Comparison of ENCODE assay signal across 2 cellular contexts in genomic region chrX:71638409-71638808, GRCh38.
TF ChIP-seq lines count a peak whose summit lies in the region.

No MANE protein-coding gene starts in this region.

TF ChIP-seq in SK-N-SH, 30 proteins besides CTCF, POLR2A, EP300 and RAD21:
- no peak for TF ChIP-seq IRF3 (IDR thresholded peaks at IDR 0.05; ENCODE audit: low read depth, low read length)
- no peak for TF ChIP-seq GABPA (IDR thresholded peaks at IDR 0.05; ENCODE audit: low read depth)
- no peak for TF ChIP-seq RCOR1 (IDR thresholded peaks at IDR 0.05; ENCODE audit: low read length)
- no peak for TF ChIP-seq YY1 (IDR thresholded peaks at IDR 0.05; ENCODE audit: low read depth)
- no peak for TF ChIP-seq TEAD4 (IDR thresholded peaks at IDR 0.05; ENCODE audit: borderline replicate concordance, insufficient read depth)
- TF ChIP-seq MAX (IDR thresholded peaks at IDR 0.05; ENCODE audit: low read depth) = no peak
- TF ChIP-seq REST (IDR thresholded peaks at IDR 0.05; ENCODE audit: low read depth, low read length) = no peak
- no peak for TF ChIP-seq RFX5 (IDR thresholded peaks at IDR 0.05; ENCODE audit: low read length)
- no peak for TF ChIP-seq FOXJ3 (CRISPR knock-in tag; IDR thresholded peaks at IDR 0.05)
- no peak for TF ChIP-seq PBX3 (IDR thresholded peaks at IDR 0.05)
- no peak for TF ChIP-seq TAF1 (IDR thresholded peaks at IDR 0.05; ENCODE audit: borderline replicate concordance, low read depth, low read length)

TF ChIP-seq in SK-N-SH treated with all-trans-retinoic acid at 6 μM for 48 hours, 23 proteins besides CTCF, POLR2A, EP300 and RAD21 (continued from another document):
- TF ChIP-seq PATZ1 (CRISPR knock-in tag; IDR thresholded peaks at IDR 0.05; ENCODE audit: borderline replicate concordance) (no peak), GLIS3 (CRISPR knock-in tag; IDR thresholded peaks at IDR 0.05) (no peak)
